ENCODE assay signal across 21 cellular contexts in genomic region chr7:116902811-116903210, GRCh38.
"Had no signal": no experiment of that assay in that cellular context is flagged by ENCODE, and none has a peak within 500 bp of the region (broad histone marks: within the 10 kb centered on the region; RNA-seq: fewer than 3 reads in every experiment).

No MANE protein-coding gene starts in this region.

- H3K27ac Mint-ChIP-seq: nephron progenitor cell; stimulated activated naive B cell treated with anti-CD40 and anti-IgM and Interleukin-4, amounts not matched to agents 10 μg/mL and 1 μg/mL and 100 μg/mL, for 72 hours had no signal

- H3K4me2 ChIP-seq: hepatocyte had no signal

- H3K4me1 Mint-ChIP-seq: nephron progenitor cell; stimulated activated naive B cell treated with anti-CD40 and anti-IgM and Interleukin-4, amounts not matched to agents 10 μg/mL and 1 μg/mL and 100 μg/mL, for 72 hours had no signal

- ATAC-seq: foreskin keratinocyte; left cardiac atrium; sciatic nerve; stimulated activated naive B cell treated with anti-CD40 and anti-IgM and Interleukin-4, amounts not matched to agents 10 μg/mL and 1 μg/mL and 100 μg/mL, for 72 hours; stimulated activated naive CD8-positive, alpha-beta T cell treated with anti-CD3 and anti-CD28 coated beads, Interleukin-15, amount 100 ng/mL, for 72 hours had no signal

- H3K9me3 ChIP-seq: esophagus squamous epithelium, left ventricle myocardium inferior, psoas muscle, testis had no signal

- H3K4me3 ChIP-seq: esophagus squamous epithelium, hepatocyte, left ventricle myocardium inferior, lung, psoas muscle, spleen, testis had no signal

- H2AFZ ChIP-seq: hepatocyte had no signal

- H3K4me1 ChIP-seq: esophagus squamous epithelium, foreskin keratinocyte, spleen, testis had no signal

- H3K9me3 Mint-ChIP-seq: stimulated activated naive CD8-positive, alpha-beta T cell treated with anti-CD3 and anti-CD28 coated beads, Interleukin-15, amount 100 ng/mL, for 72 hours had no signal

- H3K27ac ChIP-seq: esophagus squamous epithelium, foreskin keratinocyte, hepatocyte, left ventricle myocardium inferior, psoas muscle, spleen, testis had no signal

- H3K4me3 Mint-ChIP-seq: nephron progenitor cell; stimulated activated naive B cell treated with anti-CD40 and anti-IgM and Interleukin-4, amounts not matched to agents 10 μg/mL and 1 μg/mL and 100 μg/mL, for 72 hours; stimulated activated naive CD8-positive, alpha-beta T cell treated with anti-CD3 and anti-CD28 coated beads, Interleukin-15, amount 100 ng/mL, for 72 hours had no signal

- DNase-seq: effector memory CD4-positive, alpha-beta T cell; esophagus squamous epithelium; foreskin keratinocyte; head of caudate nucleus; kidney; left cardiac atrium; left ventricle myocardium inferior; mesenchymal stem cell; midbrain; nephron progenitor cell; psoas muscle; spleen; stimulated activated CD4-positive, alpha-beta T cell treated with anti-CD3 and anti-CD28 coated beads, Interleukin-15, amount 100 ng/mL, for 24 hours; stimulated activated CD4-positive, alpha-beta T cell treated with anti-CD3 and anti-CD28 coated beads, Interleukin-1b, Interleukin-23, amount 100 ng/mL, for 48 hours; stimulated activated CD4-positive, alpha-beta T cell treated with anti-CD3 and anti-CD28 coated beads, Interleukin-4, amount 100 ng/mL, for 24 hours; stimulated activated naive B cell treated with anti-CD40 and anti-IgM and Interleukin-4, amounts not matched to agents 10 μg/mL and 1 μg/mL and 100 μg/mL, for 72 hours; stimulated activated naive CD8-positive, alpha-beta T cell treated with anti-CD3 and anti-CD28 coated beads, Interleukin-15, amount 100 ng/mL, for 72 hours; testis had no signal

- H3K27me3 ChIP-seq: esophagus squamous epithelium, foreskin keratinocyte, hepatocyte, spleen, testis had no signal

- H3K27me3 Mint-ChIP-seq: stimulated activated naive B cell treated with anti-CD40 and anti-IgM and Interleukin-4, amounts not matched to agents 10 μg/mL and 1 μg/mL and 100 μg/mL, for 72 hours; stimulated activated naive CD8-positive, alpha-beta T cell treated with anti-CD3 and anti-CD28 coated beads, Interleukin-15, amount 100 ng/mL, for 72 hours had no signal
